Comparison of ENCODE assay signal across 19 cellular contexts in genomic region chr3:127393131-127393820, GRCh38.
DNase-seq lines count a peak whose midpoint lies in the region; ATAC-seq lines count a peak whose summit lies in the region.
"Had no signal": no experiment of that assay in that cellular context is flagged by ENCODE, and none has a peak within 500 bp of the region (broad histone marks: within the 10 kb centered on the region; RNA-seq: fewer than 3 reads in every experiment).

No MANE protein-coding gene starts in this region.

- intact Hi-C loops in left ventricle myocardium superior (cut with micrococcal nuclease): no loop called here
- intact Hi-C loops in left cardiac atrium (cut with DNase I): no loop called here
- intact Hi-C loops in posterior vena cava (cut with DNase I): no loop called here

- no peak for ATAC-seq in left ventricle myocardium superior
- ATAC-seq in left cardiac atrium: no peak
- ATAC-seq in GM21367 (IDR thresholded peaks at IDR 0.05; ENCODE audit: unreplicated experiment): no peak

- peak; percentile 11 for DNase-seq in left ventricle myocardium superior
- DNase-seq in left cardiac atrium: no peak
- DNase-seq in islet precursor cell: peak; percentile 52
- DNase-seq in posterior vena cava (ENCODE audit: low spot score): peak; percentile 66
- DNase-seq in DMS79 treated with DMSO at 0.1 percent for 48 hours (lab: John Stamatoyannopoulos, UW): no peak
- no peak for DNase-seq in SIG-M5 (lab: John Stamatoyannopoulos, UW)
- DNase-seq: CD4-positive, alpha-beta T cell; DMS53; GOT3; HCEC 1CT; KBM-7; MV-4-11; NCI-H1105; NCI-H1436 treated with DMSO at 0.1 percent for 48 hours; NCI-H1930; NCI-H2107; NCI-H774; SJCRH30 had no signal

Comparison
In these comparisons a context has a peak if more than half of its experiments do, and no peak if none do; other contexts are left out.
1. DNase-seq: peak in left ventricle myocardium superior (single experiment), islet precursor cell (single experiment) and posterior vena cava (single experiment); none in left cardiac atrium (single experiment), DMS79 treated with DMSO at 0.1 percent for 48 hours (single experiment) and SIG-M5 (single experiment).